In genomic region chr3:137764001-137764433, GRCh38 we compare ENCODE assay signal across 8 cellular contexts. TPM values are rescaled to one million over a fixed set of nuclear protein-coding genes. Genes with fewer than 3 reads are reported as not detected.
DNase-seq lines count a peak whose midpoint lies in the region; ATAC-seq and TF ChIP-seq lines count a peak whose summit lies in the region.
"Had no signal": no experiment of that assay in that cellular context is flagged by ENCODE, and none has a peak within 500 bp of the region (broad histone marks: within the 10 kb centered on the region; RNA-seq: fewer than 3 reads in every experiment).

SOX14 (plus strand) TSS chr3:137764315; CDS start chr3:137764785, 470 bp downstream.

- H3K27ac Mint-ChIP-seq in neural progenitor cell: no peak within 1 kb of the TSS

- peaks cover 90% of the 10 kb centered on the region for H4K20me1 ChIP-seq in neural progenitor cell (ENCODE audit: low read depth)

- intact Hi-C loops in colonic mucosa (cut with DNase I): no loop called here

- peaks cover 41% of the 10 kb centered on the region for H3K4me1 Mint-ChIP-seq in neural progenitor cell

- no peak within 1 kb of the TSS for H3K27ac ChIP-seq in colonic mucosa
- H3K27ac ChIP-seq in neural progenitor cell: no peak within 1 kb of the TSS
- H3K27ac ChIP-seq: VCaP had no signal

- H3K27me3 Mint-ChIP-seq in neural progenitor cell (ENCODE audit: insufficient read depth, low read depth): peaks cover 88% of the 10 kb centered on the region

- in situ Hi-C loops in HAP-1 (cut with MboI; ENCODE audit: low sequenced_read_pairs): no loop called here

- H3K9me3 ChIP-seq in colonic mucosa (no peaks in the 10 kb centered on the region), neural progenitor cell (ENCODE audit: low read depth) (no peaks in the 10 kb centered on the region), HAP-1 (peaks cover 17% of the 10 kb centered on the region)

- H3K9me3 Mint-ChIP-seq in neural progenitor cell: no peaks in the 10 kb centered on the region

- H2AFZ ChIP-seq in neural progenitor cell (replicated peaks): no peak within 1 kb of the TSS

- no peak within 1 kb of the TSS for H3K9ac ChIP-seq in colonic mucosa (ENCODE audit: low read depth in 2 of 2, low read length in 2 of 2)
- H3K9ac ChIP-seq in neural progenitor cell: no peak within 1 kb of the TSS

- no peak for ATAC-seq in GM21825 (IDR thresholded peaks at IDR 0.05; ENCODE audit: unreplicated experiment)

- H3K4me3 ChIP-seq in LNCaP clone FGC (ENCODE audit: low read depth, low read length) (peak within 1 kb of the TSS; percentile 32), colonic mucosa (peak within 1 kb of the TSS; percentile 13), neural progenitor cell (peak within 1 kb of the TSS; percentile 37), HAP-1 (no peak within 1 kb of the TSS)

- no peaks in the 10 kb centered on the region for H3K36me3 Mint-ChIP-seq in neural progenitor cell

- H3K27me3 ChIP-seq in colonic mucosa (peaks cover 81% of the 10 kb centered on the region), neural progenitor cell (peaks cover 100% of the 10 kb centered on the region), HAP-1 (ENCODE audit: low read depth) (peaks cover 88% of the 10 kb centered on the region)

- H3F3A ChIP-seq in neural progenitor cell (ENCODE audit: low read depth): peaks cover 67% of the 10 kb centered on the region

- H3K79me2 ChIP-seq in neural progenitor cell (ENCODE audit: low read depth): no peaks in the 10 kb centered on the region

- peak within 1 kb of the TSS; percentile 79 for H3K4me3 Mint-ChIP-seq in neural progenitor cell

- DNase-seq in ELF-1 (ENCODE audit: low read depth, low spot score) (peak; percentile 83), LNCaP clone FGC (ENCODE audit: low read depth) (no peak), colonic mucosa (peak; percentile 57), neural progenitor cell (ENCODE audit: low spot score) (peak; percentile 76), AG20443 (ENCODE audit: low spot score) (no peak), HAP-1 (ENCODE audit: low spot score in 2 of 2) (no peak)

- H3K4me1 ChIP-seq in colonic mucosa (no peaks in the 10 kb centered on the region), neural progenitor cell (peaks cover 78% of the 10 kb centered on the region), HAP-1 (peaks cover 8% of the 10 kb centered on the region)

- H3K36me3 ChIP-seq in colonic mucosa (no peaks in the 10 kb centered on the region), neural progenitor cell (no peaks in the 10 kb centered on the region), HAP-1 (replicated peaks) (no peaks in the 10 kb centered on the region)

- TF ChIP-seq CTCF in LNCaP clone FGC (IDR thresholded peaks at IDR 0.05; ENCODE audit: control insufficient read depth, extremely low read depth, insufficient read depth) (no peak), colonic mucosa (IDR thresholded peaks at IDR 0.05) (no peak), neural progenitor cell (IDR thresholded peaks at IDR 0.05) (no peak)

- H3K4me2 ChIP-seq in neural progenitor cell: peak within 1 kb of the TSS; percentile 78

RNA-seq across cellular contexts. Expression of gene SOX14, which starts in this region (rescaled TPM):
- not detected for total RNA-seq in colonic mucosa
- total RNA-seq in neural progenitor cell (ENCODE audit: low replicate concordance): not detected in 2 replicates

Comparison
In these comparisons a context has a peak if more than half of its experiments do, and no peak if none do; other contexts are left out.
1. Peak in DNase-seq and H3K4me3 ChIP-seq in colonic mucosa; RNA of the gene not detected or under 1 TPM.
2. Peak in DNase-seq, H3K4me3 ChIP-seq and H3K4me2 ChIP-seq in neural progenitor cell; RNA of the gene not detected or under 1 TPM.